ENCODE assay signal across 13 cellular contexts in genomic region chr3:84987709-84988504, GRCh38. TPM values are rescaled to one million over a fixed set of nuclear protein-coding genes. Genes with fewer than 3 reads are reported as not detected.
"Had no signal": no experiment of that assay in that cellular context is flagged by ENCODE, and none has a peak within 500 bp of the region (broad histone marks: within the 10 kb centered on the region; RNA-seq: fewer than 3 reads in every experiment).

No MANE protein-coding gene starts in this region.

- H3K27me3 Mint-ChIP-seq: effector memory CD8-positive, alpha-beta T cell had no signal

- DNase-seq: activated CD4-positive, alpha-beta T cell treated with anti-CD3 and anti-CD28 coated beads for 4 hours; activated naive CD4-positive, alpha-beta T cell treated with anti-CD3 and anti-CD28 coated beads for 36 hours; cortex of kidney; effector memory CD8-positive, alpha-beta T cell; kidney; left ventricle myocardium superior; mesendoderm; ovary; stimulated activated CD4-positive, alpha-beta T cell treated with anti-CD3 and anti-CD28 coated beads, Interleukin-12 subunit alpha, Interleukin-12 subunit beta, amount 100 ng/mL, for 4 hours; stimulated activated naive CD4-positive, alpha-beta T cell; trophoblast cell; WERI-Rb-1 had no signal

- H3K9me3 ChIP-seq: gastroesophageal sphincter, ovary had no signal

- H3K36me3 ChIP-seq: gastroesophageal sphincter, ovary, WERI-Rb-1 had no signal

- H3K4me3 Mint-ChIP-seq: activated naive CD4-positive, alpha-beta T cell treated with anti-CD3 and anti-CD28 coated beads for 36 hours; effector memory CD8-positive, alpha-beta T cell had no signal

- ATAC-seq: effector memory CD8-positive, alpha-beta T cell; gastroesophageal sphincter; left ventricle myocardium superior had no signal

- H3K27ac Mint-ChIP-seq: activated naive CD4-positive, alpha-beta T cell treated with anti-CD3 and anti-CD28 coated beads for 36 hours; effector memory CD8-positive, alpha-beta T cell had no signal

- H3K27me3 ChIP-seq: gastroesophageal sphincter, ovary had no signal

- H3K4me3 ChIP-seq: gastroesophageal sphincter, ovary had no signal

RNA-seq across cellular contexts. Expression of gene CADM2, which starts 29.1 kb away (rescaled TPM):
- total RNA-seq: activated naive CD4-positive, alpha-beta T cell treated with anti-CD3 and anti-CD28 coated beads for 36 hours had no signal
